Comparison of ENCODE assay signal across 8 cellular contexts in genomic region chr12:69585189-69586062, GRCh38. TPM values are rescaled to one million over a fixed set of nuclear protein-coding genes. Genes with fewer than 3 reads are reported as not detected.
DNase-seq lines count a peak whose midpoint lies in the region; ATAC-seq and TF ChIP-seq lines count a peak whose summit lies in the region.

Gene CCT2 (plus strand): TSS chr12:69585459. CDS start chr12:69585522, 63 bp downstream.

- H2AFZ ChIP-seq in SK-N-SH (ENCODE audit: low read depth) = peak within 1 kb of the TSS; percentile 96

- TF ChIP-seq POLR2A in suprapubic skin (IDR thresholded peaks at IDR 0.05) = peak in 1 of 2 donors; percentile 71

- TF ChIP-seq RAD21 in SK-N-SH (IDR thresholded peaks at IDR 0.05; ENCODE audit: low read length) = peak; percentile 36

- peaks cover 12% of the 10 kb centered on the region for H4K20me1 ChIP-seq in SK-N-SH (ENCODE audit: insufficient read depth)

- H3K4me1 ChIP-seq in SK-N-SH (ENCODE audit: control insufficient read depth in 1 of 2, insufficient read depth in 2 of 2, low read depth in 1 of 2, low read length in 1 of 2) = peaks cover 5 to 6% of the 10 kb centered on the region in 2 experiments; a peak in 3 of 4 replicates
- peaks cover 16% of the 10 kb centered on the region for H3K4me1 ChIP-seq in suprapubic skin

- CTCF ChIA-PET in SK-N-SH (lab: Yijun Ruan, JAX) = interaction anchor here (0.6 to 2.0 kb wide), 15 partner anchors 10 to 227 kb away, joined by 3 to 16 read pairs (median 3); partner anchors contain the start of gene FRS2

- TF ChIP-seq EP300 in SK-N-SH (IDR thresholded peaks at IDR 0.05; ENCODE audit: borderline replicate concordance in 1 of 2, low read depth in 1 of 2, low read length in 1 of 2) = no peak
- no peak for TF ChIP-seq EP300 in suprapubic skin (IDR thresholded peaks at IDR 0.05)

- POLR2A ChIA-PET in SK-N-SH (lab: Yijun Ruan, JAX) = interaction anchor here (1.3 kb wide), 1 partner anchor 15 kb away, joined by 7 read pairs; no protein-coding TSS in a partner anchor

- H3K79me2 ChIP-seq in SK-N-SH (ENCODE audit: insufficient read depth) = peaks cover 49% of the 10 kb centered on the region

- H3K27ac ChIP-seq in SK-N-SH (ENCODE audit: low read depth in 2 of 2, low read length in 1 of 2) (peak within 1 kb of the TSS; percentile 86 to 96), suprapubic skin (peak within 1 kb of the TSS; percentile 91)

- peak within 1 kb of the TSS; percentile 82 for H3K4me2 ChIP-seq in SK-N-SH

- ATAC-seq in HG02588 (IDR thresholded peaks at IDR 0.05; ENCODE audit: unreplicated experiment) = peak; percentile 98

- no peaks in the 10 kb centered on the region for H3K9me2 ChIP-seq in SK-N-SH

- TF ChIP-seq CTCF in GM10266 (IDR thresholded peaks at IDR 0.05; ENCODE audit: control insufficient read depth, insufficient read depth, low read depth, missing control alignments) (peak; percentile 17), SK-N-SH (IDR thresholded peaks at IDR 0.05) (peak; percentile 45), suprapubic skin (IDR thresholded peaks at IDR 0.05) (peak; percentile 19 to 30)

- WGBS in SK-N-SH (ENCODE audit: low lambda C conversion rate) = under 1% methylated on average over 34 of the region's 63 CpGs
- 0% methylated on average over 42 of the region's 63 CpGs for WGBS in suprapubic skin

- H3K27me3 ChIP-seq in SK-N-SH (ENCODE audit: insufficient read depth) (no peaks in the 10 kb centered on the region), suprapubic skin (no peaks in the 10 kb centered on the region)

- DNase-seq in GM10266 (ENCODE audit: extremely low spot score) (peak; percentile 92), NCI-H1048 (lab: John Stamatoyannopoulos, UW) (peak; percentile 93), SK-N-SH (peak; percentile 95), germinal center (ENCODE audit: low spot score) (peak; percentile 97), nucleus accumbens (lab: John Stamatoyannopoulos, UW) (peak; percentile 68 to 99 (median 92)), suprapubic skin (ENCODE audit: low spot score in 2 of 2) (peak; percentile 98)
- peak; percentile 98 for DNase-seq in activated naive CD4-positive, alpha-beta T cell treated with anti-CD3 and anti-CD28 coated beads, Interleukin-2, amount 50 U/mL, for 16 hours

- H3K9me3 ChIP-seq in SK-N-SH (no peaks in the 10 kb centered on the region), suprapubic skin (no peaks in the 10 kb centered on the region)

- H3K9ac ChIP-seq in SK-N-SH = peak within 1 kb of the TSS; percentile 98

- H3K4me3 ChIP-seq in SK-N-SH (ENCODE audit: low read depth in 2 of 2, low read length in 1 of 2) (peak within 1 kb of the TSS; percentile 88 to 99), suprapubic skin (peak within 1 kb of the TSS; percentile 84)

- peaks cover 12% of the 10 kb centered on the region for H3F3A ChIP-seq in SK-N-SH (replicated peaks; ENCODE audit: insufficient read depth)

- H3K36me3 ChIP-seq in SK-N-SH (replicated peaks in 1 of 2; ENCODE audit: control insufficient read depth in 1 of 2, insufficient read depth in 2 of 2, low read length in 1 of 2) = peaks cover 41 to 42% of the 10 kb centered on the region in 2 experiments
- peaks cover 37% of the 10 kb centered on the region for H3K36me3 ChIP-seq in suprapubic skin

TF ChIP-seq in SK-N-SH, 30 proteins besides CTCF, POLR2A, EP300 and RAD21:
- TF ChIP-seq SMC3 (IDR thresholded peaks at IDR 0.05; ENCODE audit: low read depth, low read length) = peak; percentile 22; the same call in 1 of the 2 replicates
- TF ChIP-seq USF2 (IDR thresholded peaks at IDR 0.05; ENCODE audit: borderline replicate concordance, low read depth, low read length) = no peak
- TF ChIP-seq ELF1 (IDR thresholded peaks at IDR 0.05) = peak; percentile 53; the same call in 1 of the 2 replicates
- TF ChIP-seq TAF1 (IDR thresholded peaks at IDR 0.05; ENCODE audit: borderline replicate concordance, low read depth, low read length) = peak; percentile 96
- TF ChIP-seq SIN3A (IDR thresholded peaks at IDR 0.05; ENCODE audit: borderline replicate concordance, low read depth, low read length) = peak; percentile 40; the same call in 1 of the 2 replicates
- TF ChIP-seq GABPA (IDR thresholded peaks at IDR 0.05; ENCODE audit: low read depth) = peak; percentile 77
- TF ChIP-seq RFX5 (IDR thresholded peaks at IDR 0.05; ENCODE audit: low read length) = peak; percentile 58; the same call in 1 of the 2 replicates
- TF ChIP-seq JUND (IDR thresholded peaks at IDR 0.05) = no peak
- TF ChIP-seq MXI1 (IDR thresholded peaks at IDR 0.05; ENCODE audit: low read depth, low read length) = peak; percentile 97
- TF ChIP-seq POLR2AphosphoS5 (IDR thresholded peaks at IDR 0.05; ENCODE audit: low read depth, low read length) = peak; percentile 98
- no peak; the same call in 1 of the 2 replicates for TF ChIP-seq PBX3 (IDR thresholded peaks at IDR 0.05)

RNA-seq across cellular contexts. Expression of gene CCT2, which starts in this region (rescaled TPM):
- 181 and 242 TPM in 2 replicates for polyA plus RNA-seq in SK-N-SH (2012; rRNA removed)
- 203 and 218 TPM in 2 replicates for polyA plus RNA-seq in SK-N-SH (2012; cell fraction: cytosol; rRNA removed)
- 169 and 298 TPM in 2 replicates for polyA plus RNA-seq in SK-N-SH (2012; cell fraction: nucleus; rRNA removed)
- total RNA-seq in suprapubic skin = 100 to 1,000 TPM in 2 of 4 donors, 10 to 100 TPM in 2; 81.0 to 112 (median 96.7) TPM

Comparison
In these comparisons a context has a peak if more than half of its experiments do, and no peak if none do; other contexts are left out.
1. Peak in every context shown above with its lines: DNase-seq, ATAC-seq, H3K4me3 ChIP-seq and H3K27ac ChIP-seq.